ENCODE assay signal across 22 cellular contexts in genomic region chr3:9069971-9070370, GRCh38.
"Had no signal": no experiment of that assay in that cellular context is flagged by ENCODE, and none has a peak within 500 bp of the region (broad histone marks: within the 10 kb centered on the region; RNA-seq: fewer than 3 reads in every experiment).

No MANE protein-coding gene starts in this region.

- H3K36me3 Mint-ChIP-seq: mesothelial cell of epicardium; naive B cell; naive thymus-derived CD8-positive, alpha-beta T cell had no signal

- H3K9me3 Mint-ChIP-seq: mesothelial cell of epicardium; naive B cell; naive thymus-derived CD8-positive, alpha-beta T cell had no signal

- ATAC-seq: foreskin keratinocyte; gastrocnemius medialis; heart right ventricle; left cardiac atrium; left lung; left ventricle myocardium superior; lower lobe of right lung; mucosa of descending colon; naive thymus-derived CD8-positive, alpha-beta T cell had no signal

- FAIRE-seq: endothelial cell of umbilical vein, islet of Langerhans, keratinocyte had no signal

- DNase-seq: dermis blood vessel endothelial cell; dorsolateral prefrontal cortex; effector CD4-positive, alpha-beta T cell; effector memory CD4-positive, alpha-beta T cell; foreskin keratinocyte; gastrocnemius medialis; glutamatergic neuron; head of caudate nucleus; heart right ventricle; hippocampal formation; left cardiac atrium; left lung; left ventricle myocardium superior; lower lobe of right lung; mesenchymal stem cell; mucosa of descending colon; naive B cell; naive thymus-derived CD8-positive, alpha-beta T cell had no signal

- H3K4me1 Mint-ChIP-seq: naive B cell; naive thymus-derived CD8-positive, alpha-beta T cell had no signal

- H3K4me3 Mint-ChIP-seq: mesothelial cell of epicardium; naive B cell; naive thymus-derived CD8-positive, alpha-beta T cell had no signal

- H3K27ac Mint-ChIP-seq: mesothelial cell of epicardium; naive thymus-derived CD8-positive, alpha-beta T cell had no signal
